ENCODE assay signal across 1 cellular context in the genomic region with DNA sequence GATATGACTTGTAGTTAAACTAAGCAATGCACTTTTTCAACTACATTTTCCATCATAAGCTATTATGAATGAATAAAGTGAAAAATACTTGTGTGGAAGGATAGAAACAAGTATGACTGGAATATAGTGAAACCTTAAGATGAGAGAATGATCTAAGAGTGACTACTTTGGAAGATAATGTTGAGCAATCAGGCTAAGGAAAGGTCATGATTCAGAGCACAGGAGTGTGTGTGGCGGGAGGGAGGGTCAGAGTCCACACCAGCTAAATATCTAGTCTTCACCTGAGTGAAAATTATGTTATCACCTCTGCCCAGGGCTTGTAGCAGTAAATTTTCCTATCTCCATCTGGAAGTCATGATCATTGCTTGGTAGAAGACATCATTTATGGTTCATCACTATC.
TF ChIP-seq lines count a peak whose summit lies in the region.

No MANE protein-coding gene starts in this region.

TF ChIP-seq in GM23338, 12 proteins besides CTCF, POLR2A, EP300 and RAD21 (continued from another document):
- TF ChIP-seq, protein P1, sequence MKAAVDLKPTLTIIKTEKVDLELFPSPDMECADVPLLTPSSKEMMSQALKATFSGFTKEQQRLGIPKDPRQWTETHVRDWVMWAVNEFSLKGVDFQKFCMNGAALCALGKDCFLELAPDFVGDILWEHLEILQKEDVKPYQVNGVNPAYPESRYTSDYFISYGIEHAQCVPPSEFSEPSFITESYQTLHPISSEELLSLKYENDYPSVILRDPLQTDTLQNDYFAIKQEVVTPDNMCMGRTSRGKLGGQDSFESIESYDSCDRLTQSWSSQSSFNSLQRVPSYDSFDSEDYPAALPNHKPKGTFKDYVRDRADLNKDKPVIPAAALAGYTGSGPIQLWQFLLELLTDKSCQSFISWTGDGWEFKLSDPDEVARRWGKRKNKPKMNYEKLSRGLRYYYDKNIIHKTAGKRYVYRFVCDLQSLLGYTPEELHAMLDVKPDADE (IDR thresholded peaks at IDR 0.05): no peak
- TF ChIP-seq ZNF331 (CRISPR knock-in tag; IDR thresholded peaks at IDR 0.05; ENCODE audit: low read depth) (no peak), STAT1 (IDR thresholded peaks at IDR 0.05; ENCODE audit: unreplicated experiment) (no peak)
